ENCODE assay signal across 1 cellular context in the genomic region with DNA sequence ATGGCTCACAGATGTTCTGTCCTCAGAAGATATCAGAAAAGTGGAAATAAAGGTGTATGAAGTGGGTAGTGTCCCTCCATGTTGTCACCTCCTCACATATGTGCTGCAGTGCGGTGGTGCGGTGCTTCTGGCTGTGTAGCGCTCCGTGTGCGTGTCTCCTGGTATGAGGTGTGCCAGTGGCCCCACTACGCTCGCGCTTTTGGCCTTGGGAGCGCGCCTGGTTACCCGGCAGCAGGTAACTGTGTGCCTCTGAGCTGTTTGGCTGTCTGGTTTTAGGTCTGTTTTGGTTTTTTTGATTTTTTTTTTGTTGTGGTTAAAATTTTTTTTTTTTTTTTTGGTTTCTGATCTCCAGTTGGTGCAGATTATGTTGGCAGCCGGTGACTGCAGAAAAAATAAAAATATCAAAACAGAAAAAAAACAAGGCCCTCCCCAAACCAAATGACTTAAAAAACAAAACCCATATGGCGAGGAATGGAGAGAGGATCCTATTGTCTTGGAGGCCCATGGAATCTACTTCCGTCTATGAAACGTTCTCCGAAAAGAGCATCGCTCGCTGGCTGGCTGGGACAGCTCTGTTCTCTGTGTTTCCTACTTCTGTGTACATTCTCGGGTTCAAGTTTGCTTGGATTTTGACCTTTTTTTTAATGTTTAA.
A peak's percentile ranks its signal among the peaks of the same experiment; 100 is the strongest.
TF ChIP-seq lines count a peak whose summit lies in the region.

No MANE protein-coding gene starts in this region.

TF ChIP-seq in HepG2, 621 proteins besides CTCF, POLR2A, EP300 and RAD21:
- no peak for TF ChIP-seq ZNF792 (CRISPR knock-in tag; IDR thresholded peaks at IDR 0.05)
- peak; percentile 57; the same call in 1 of the 2 replicates for TF ChIP-seq POLR2AphosphoS2 (IDR thresholded peaks at IDR 0.05; ENCODE audit: low read depth, low read length)
- TF ChIP-seq, protein P1, sequence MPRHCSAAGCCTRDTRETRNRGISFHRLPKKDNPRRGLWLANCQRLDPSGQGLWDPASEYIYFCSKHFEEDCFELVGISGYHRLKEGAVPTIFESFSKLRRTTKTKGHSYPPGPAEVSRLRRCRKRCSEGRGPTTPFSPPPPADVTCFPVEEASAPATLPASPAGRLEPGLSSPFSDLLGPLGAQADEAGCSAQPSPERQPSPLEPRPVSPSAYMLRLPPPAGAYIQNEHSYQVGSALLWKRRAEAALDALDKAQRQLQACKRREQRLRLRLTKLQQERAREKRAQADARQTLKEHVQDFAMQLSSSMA (CRISPR knock-in tag; IDR thresholded peaks at IDR 0.05): no peak
- peak; percentile 66 for TF ChIP-seq RBFOX2 (IDR thresholded peaks at IDR 0.05; ENCODE audit: low read depth, low read length)
- peak; percentile 78 for TF ChIP-seq AGO2 (optimal IDR thresholded peaks at IDR 0.05; ENCODE audit: low read depth, low read length)
- TF ChIP-seq, protein P2, sequence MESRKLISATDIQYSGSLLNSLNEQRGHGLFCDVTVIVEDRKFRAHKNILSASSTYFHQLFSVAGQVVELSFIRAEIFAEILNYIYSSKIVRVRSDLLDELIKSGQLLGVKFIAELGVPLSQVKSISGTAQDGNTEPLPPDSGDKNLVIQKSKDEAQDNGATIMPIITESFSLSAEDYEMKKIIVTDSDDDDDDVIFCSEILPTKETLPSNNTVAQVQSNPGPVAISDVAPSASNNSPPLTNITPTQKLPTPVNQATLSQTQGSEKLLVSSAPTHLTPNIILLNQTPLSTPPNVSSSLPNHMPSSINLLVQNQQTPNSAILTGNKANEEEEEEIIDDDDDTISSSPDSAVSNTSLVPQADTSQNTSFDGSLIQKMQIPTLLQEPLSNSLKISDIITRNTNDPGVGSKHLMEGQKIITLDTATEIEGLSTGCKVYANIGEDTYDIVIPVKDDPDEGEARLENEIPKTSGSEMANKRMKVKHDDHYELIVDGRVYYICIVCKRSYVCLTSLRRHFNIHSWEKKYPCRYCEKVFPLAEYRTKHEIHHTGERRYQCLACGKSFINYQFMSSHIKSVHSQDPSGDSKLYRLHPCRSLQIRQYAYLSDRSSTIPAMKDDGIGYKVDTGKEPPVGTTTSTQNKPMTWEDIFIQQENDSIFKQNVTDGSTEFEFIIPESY (CRISPR knock-in tag; IDR thresholded peaks at IDR 0.05): peak; percentile 33; the same call in 1 of the 2 replicates
- TF ChIP-seq HOXA7 (CRISPR knock-in tag; IDR thresholded peaks at IDR 0.05): no peak
